Comparison of ENCODE assay signal across 19 cellular contexts in the genomic region with DNA sequence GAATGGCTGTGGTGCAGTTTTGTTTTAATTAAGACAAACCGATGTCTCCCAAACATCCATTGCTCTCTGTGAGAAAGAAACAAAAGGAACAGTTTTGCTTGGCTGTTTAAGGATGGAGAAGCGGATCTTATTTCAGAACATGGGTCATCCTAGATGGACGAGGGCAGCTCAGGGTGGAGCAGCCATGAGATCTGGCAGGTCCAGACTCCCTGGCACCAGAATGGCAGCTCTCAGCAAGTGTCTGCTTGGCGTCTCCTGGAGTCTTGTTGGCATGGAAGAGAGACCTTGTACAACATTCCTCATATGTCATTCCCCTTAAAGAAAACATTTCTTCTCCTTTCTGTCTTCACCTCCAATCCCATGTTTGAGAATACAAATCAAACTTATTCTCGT.
DNase-seq lines count a peak whose midpoint lies in the region; ATAC-seq and TF ChIP-seq lines count a peak whose summit lies in the region.
"Had no signal": no experiment of that assay in that cellular context is flagged by ENCODE, and none has a peak within 500 bp of the region (broad histone marks: within the 10 kb centered on the region; RNA-seq: fewer than 3 reads in every experiment).

No MANE protein-coding gene starts in this region.

- 57% methylated on average over 5 of the region's 5 CpGs for WGBS in urinary bladder

- peaks cover 12% of the 10 kb centered on the region for H3K4me1 ChIP-seq in cardiac muscle cell (ENCODE audit: low read depth)
- no peaks in the 10 kb centered on the region for H3K4me1 ChIP-seq in urinary bladder (ENCODE audit: insufficient read depth)
- H3K4me1 ChIP-seq in Peyer's patch = no peaks in the 10 kb centered on the region

- H3K4me3 ChIP-seq in cardiac muscle cell (no peak overlapping the region), urinary bladder (ENCODE audit: low read depth, low read length) (no peak overlapping the region), Peyer's patch (no peak overlapping the region)

- no peaks in the 10 kb centered on the region for H3K9me3 ChIP-seq in cardiac muscle cell (ENCODE audit: low read depth)
- H3K9me3 ChIP-seq in Peyer's patch = no peaks in the 10 kb centered on the region

- TF ChIP-seq POLR2A in Peyer's patch (IDR thresholded peaks at IDR 0.05) = no peak

- H3K27ac ChIP-seq in cardiac muscle cell = peak overlapping the region; percentile 77
- H3K27ac ChIP-seq in urinary bladder (ENCODE audit: low read depth) = peak overlapping the region; percentile 56
- peak overlapping the region in 2 of 4 donors; percentile 29 to 65 for H3K27ac ChIP-seq in Peyer's patch

- intact Hi-C loops in cardiac septum (cut with DNase I) = loop anchor here (5.0 kb wide), 2 partner anchors 90 to 100 kb away; no protein-coding TSS in a partner anchor
- intact Hi-C loops in left cardiac atrium (cut with DNase I) = loop anchor here (5.0 to 10.0 kb wide), 5 partner anchors 50 to 287 kb away; no protein-coding TSS in a partner anchor
- intact Hi-C loops in sciatic nerve (cut with DNase I) = loop anchor here (10.0 kb wide), 1 partner anchor 173 kb away; no protein-coding TSS in a partner anchor

- H3K27me3 ChIP-seq in cardiac muscle cell (no peaks in the 10 kb centered on the region), Peyer's patch (no peaks in the 10 kb centered on the region)

- no peaks in the 10 kb centered on the region for H3K36me3 ChIP-seq in cardiac muscle cell
- H3K36me3 ChIP-seq in urinary bladder (ENCODE audit: insufficient read depth) = no peaks in the 10 kb centered on the region
- H3K36me3 ChIP-seq in Peyer's patch = no peaks in the 10 kb centered on the region

- ATAC-seq in left cardiac atrium (peak; percentile 13 to 43), sciatic nerve (peak; percentile 40), GM18868 (IDR thresholded peaks at IDR 0.05; ENCODE audit: unreplicated experiment) (no peak)
- ATAC-seq: Panc1; stimulated activated naive B cell treated with anti-CD40 and anti-IgM and Interleukin-4, amounts not matched to agents 10 μg/mL and 1 μg/mL and 100 μg/mL, for 72 hours had no signal

- DNase-seq in cardiac muscle cell (ENCODE audit: low read depth in 1 of 2, low spot score in 1 of 2) (no peak), cardiac septum (ENCODE audit: low spot score) (no peak), left cardiac atrium (no peak), sciatic nerve (ENCODE audit: low spot score) (no peak), midbrain (lab: John Stamatoyannopoulos, UW) (no peak), Peyer's patch (no peak)
- DNase-seq: activated CD4-positive, alpha-beta T cell treated with anti-CD3 and anti-CD28 coated beads, Interleukin-2, amount 50 U/mL, for 1 hour; activated naive CD4-positive, alpha-beta T cell treated with anti-CD3 and anti-CD28 coated beads for 36 hours; GOT3; HFFc6; immature natural killer cell; NCI-H1436 treated with DMSO at 0.1 percent for 48 hours; NCI-H2107; NCI-H510A; NK-92 treated with Interleukin-12 subunit alpha and Interleukin-12 subunit beta, amount 100 ng/mL, for 24 hours; stimulated activated naive B cell treated with anti-CD40 and anti-IgM and Interleukin-4, amounts not matched to agents 10 μg/mL and 1 μg/mL and 100 μg/mL, for 72 hours had no signal

- no peak for TF ChIP-seq CTCF in cardiac muscle cell (IDR thresholded peaks at IDR 0.05; ENCODE audit: low read depth, low read length)
- TF ChIP-seq CTCF in Peyer's patch (IDR thresholded peaks at IDR 0.05) = no peak
